ENCODE assay signal across 7 cellular contexts in genomic region chr19:41927810-41928192, GRCh38. TPM values are rescaled to one million over a fixed set of nuclear protein-coding genes. Genes with fewer than 3 reads are reported as not detected.
DNase-seq lines count a peak whose midpoint lies in the region; ATAC-seq and TF ChIP-seq lines count a peak whose summit lies in the region.

No MANE protein-coding gene starts in this region.

- CTCF ChIA-PET in activated B cell treated with CpG ODN at 0.5 μM for 24 hours (lab: Charles Lee) = interaction anchor here (0.6 to 1.5 kb wide), 3 partner anchors 18 to 68 kb away, joined by 3 to 5 read pairs (median 4); partner anchors contain the start of gene RPS19

- H3K27ac ChIP-seq in left ventricle myocardium inferior (replicated peaks) = no peak overlapping the region
- peak overlapping the region in 6 of 8 donors; percentile 47 to 84 (median 70) for H3K27ac ChIP-seq in spleen

- H3K27me3 ChIP-seq in left ventricle myocardium inferior (ENCODE audit: low read depth) (peaks cover 98% of the 10 kb centered on the region), spleen (replicated peaks in 1 of 7) (peaks cover 0 to 97% (median 67%) of the 10 kb centered on the region in 7 donors)

- no peak for TF ChIP-seq POLR2A in spleen (IDR thresholded peaks at IDR 0.05)

- no peaks in the 10 kb centered on the region for H3K36me3 ChIP-seq in left ventricle myocardium inferior
- H3K36me3 ChIP-seq in spleen = no peaks in the 10 kb centered on the region

- H3K4me3 Mint-ChIP-seq in HFFc6 (peak overlapping the region; percentile 79), activated B cell treated with CpG ODN at 0.5 μM for 24 hours (no peak overlapping the region)

- H3K9me3 Mint-ChIP-seq in HFFc6 (no peaks in the 10 kb centered on the region), activated B cell treated with CpG ODN at 0.5 μM for 24 hours (no peaks in the 10 kb centered on the region)

- no peak overlapping the region for H3K27ac Mint-ChIP-seq in HFFc6
- H3K27ac Mint-ChIP-seq in activated B cell treated with CpG ODN at 0.5 μM for 24 hours = no peak overlapping the region

- no peak for DNase-seq in HFFc6
- no peak for DNase-seq in activated B cell treated with CpG ODN at 0.5 μM for 24 hours
- no peak for DNase-seq in left ventricle myocardium inferior
- DNase-seq in spleen = peak; percentile 85
- DNase-seq in DMS 273 treated with DMSO at 0.1 percent for 48 hours (lab: John Stamatoyannopoulos, UW) = no peak
- DNase-seq in NCI-H128 (lab: John Stamatoyannopoulos, UW; ENCODE audit: unreplicated experiment) = no peak
- no peak for DNase-seq in cerebellar nuclear complex (lab: John Stamatoyannopoulos, UW)

- H3K4me3 ChIP-seq in left ventricle myocardium inferior (peak overlapping the region; percentile 63), spleen (peak overlapping the region; percentile 35 to 82 (median 50))

- H3K27me3 Mint-ChIP-seq in HFFc6 (ENCODE audit: insufficient read depth) (peaks cover 39% of the 10 kb centered on the region), activated B cell treated with CpG ODN at 0.5 μM for 24 hours (peaks cover 5% of the 10 kb centered on the region)

- H3K36me3 Mint-ChIP-seq in HFFc6 (ENCODE audit: low read depth) (no peaks in the 10 kb centered on the region), activated B cell treated with CpG ODN at 0.5 μM for 24 hours (ENCODE audit: low read depth) (no peaks in the 10 kb centered on the region)

- no peak for TF ChIP-seq CTCF in HFFc6 (IDR thresholded peaks at IDR 0.05)
- TF ChIP-seq CTCF in activated B cell treated with CpG ODN at 0.5 μM for 24 hours (IDR thresholded peaks at IDR 0.05) = no peak
- no peak for TF ChIP-seq CTCF in left ventricle myocardium inferior (IDR thresholded peaks at IDR 0.05; ENCODE audit: borderline replicate concordance)
- no peak for TF ChIP-seq CTCF in spleen (IDR thresholded peaks at IDR 0.05 in 8 of 11, conservative IDR thresholded peaks at IDR 0.05 in 3 of 11)

- POLR2A ChIA-PET in activated B cell treated with CpG ODN at 0.5 μM for 24 hours (lab: Charles Lee) = interaction anchor here (1.0 to 5.5 kb wide), 6 partner anchors 18 to 68 kb away, joined by 3 to 44 read pairs (median 8); partner anchors contain the start of genes CD79A and RPS19

- WGBS in spleen, 5 donors = 2 to 6% (median 3%) methylated on average over 14 to 36 of the region's 36 CpGs

- H3K4me1 Mint-ChIP-seq in HFFc6 (ENCODE audit: low read depth) = peaks cover 11% of the 10 kb centered on the region
- peaks cover 38% of the 10 kb centered on the region for H3K4me1 Mint-ChIP-seq in activated B cell treated with CpG ODN at 0.5 μM for 24 hours

- intact Hi-C loops in activated B cell treated with CpG ODN at 0.5 μM for 24 hours (cut with micrococcal nuclease) = loop anchor here (2.0 kb wide), 2 partner anchors 13 to 17 kb away; no protein-coding TSS in a partner anchor
- intact Hi-C loops in left ventricle myocardium inferior (cut with micrococcal nuclease) = no loop called here
- intact Hi-C loops in spleen (cut with DNase I; ENCODE audit: low total_unique reads) = no loop called here

- H3K9me3 ChIP-seq in left ventricle myocardium inferior (replicated peaks) (no peaks in the 10 kb centered on the region), spleen (no peaks in the 10 kb centered on the region)

- ATAC-seq in activated B cell treated with CpG ODN at 0.5 μM for 24 hours (ENCODE audit: low read depth) = peak; percentile 35

- H3K4me1 ChIP-seq in left ventricle myocardium inferior (peaks cover 20% of the 10 kb centered on the region), spleen (peaks cover 10 to 69% (median 30%) of the 10 kb centered on the region in 6 donors)

RNA-seq across cellular contexts. Expression of gene ERFL, which starts 0.4 kb away (rescaled TPM):
- under 1 TPM in 4 of 6 experiments, not detected in 2; 0.09 to 0.17 (median 0.12) TPM for total RNA-seq in HFFc6 (2021; fragmentation: NEBNext Ultra II Directional; extraction: Animal tissue kit (Norgen Biotek cat#: 25700))
- total RNA-seq in activated B cell treated with CpG ODN at 0.5 μM for 24 hours (0.64 and 1.1 TPM in 2 replicates), left ventricle myocardium inferior (not detected), spleen (1 to 10 TPM in 5 of 7 donors, under 1 TPM in 2; 0.46 to 3.0 (median 1.6) TPM)
- 1 to 10 TPM; 2.2 to 2.4 (median 2.2) TPM for polyA plus RNA-seq in spleen

RNA-seq across cellular contexts. Expression of gene RABAC1, which starts 31.3 kb away (rescaled TPM):
- 100 to 1,000 TPM; 245 to 349 (median 258) TPM for total RNA-seq in HFFc6 (2021; fragmentation: NEBNext Ultra II Directional; extraction: Animal tissue kit (Norgen Biotek cat#: 25700))
- total RNA-seq in activated B cell treated with CpG ODN at 0.5 μM for 24 hours = 96.7 and 102 TPM in 2 replicates
- total RNA-seq in left ventricle myocardium inferior = 56.7 TPM
- 100 to 1,000 TPM in 5 of 7 donors, 10 to 100 TPM in 2; 85.6 to 154 (median 123) TPM for total RNA-seq in spleen
- 100 to 1,000 TPM; 110 to 165 (median 145) TPM for polyA plus RNA-seq in spleen

RNA-seq across cellular contexts. Expression of gene ARHGEF1, which starts 44.8 kb away (rescaled TPM):
- total RNA-seq in HFFc6 (2021; fragmentation: NEBNext Ultra II Directional; extraction: Animal tissue kit (Norgen Biotek cat#: 25700)) = 10 to 100 TPM; 63.8 to 73.3 (median 68.2) TPM
- total RNA-seq in activated B cell treated with CpG ODN at 0.5 μM for 24 hours = 351 and 418 TPM in 2 replicates
- 28.3 TPM for total RNA-seq in left ventricle myocardium inferior
- 100 to 1,000 TPM; 238 to 473 (median 382) TPM for total RNA-seq in spleen
- polyA plus RNA-seq in spleen = 100 to 1,000 TPM; 314 to 543 (median 478) TPM

RNA-seq across cellular contexts. Expression of gene CD79A, which starts 50.7 kb away (rescaled TPM):
- total RNA-seq in HFFc6 (2021; fragmentation: NEBNext Ultra II Directional; extraction: Animal tissue kit (Norgen Biotek cat#: 25700)) = under 1 TPM in 4 of 6 experiments, not detected in 2; 0.23 to 0.62 (median 0.35) TPM
- 889 and 943 TPM in 2 replicates for total RNA-seq in activated B cell treated with CpG ODN at 0.5 μM for 24 hours
- not detected for total RNA-seq in left ventricle myocardium inferior
- total RNA-seq in spleen = 100 to 1,000 TPM; 222 to 361 (median 269) TPM
- polyA plus RNA-seq in spleen = 1,000 to 10,000 TPM in 1 of 3 donors, 100 to 1,000 TPM in 2; 748 to 1,033 (median 986) TPM
